In genomic region chr14:56299306-56299984, GRCh38 we compare ENCODE assay signal across 1 cellular context.
TF ChIP-seq lines count a peak whose summit lies in the region.

No MANE protein-coding gene starts in this region.

TF ChIP-seq in GM23338, 12 proteins besides CTCF, POLR2A, EP300 and RAD21 (continued from another document):
- no peak for TF ChIP-seq ZNF462 (CRISPR knock-in tag; IDR thresholded peaks at IDR 0.05)
- TF ChIP-seq POLR2AphosphoS5 (IDR thresholded peaks at IDR 0.05; ENCODE audit: low read depth), result no peak
- TF ChIP-seq NANOG (IDR thresholded peaks at IDR 0.05; ENCODE audit: borderline replicate concordance), result no peak
- no peak for TF ChIP-seq STAT1 (IDR thresholded peaks at IDR 0.05; ENCODE audit: unreplicated experiment)
- TF ChIP-seq, protein P1, sequence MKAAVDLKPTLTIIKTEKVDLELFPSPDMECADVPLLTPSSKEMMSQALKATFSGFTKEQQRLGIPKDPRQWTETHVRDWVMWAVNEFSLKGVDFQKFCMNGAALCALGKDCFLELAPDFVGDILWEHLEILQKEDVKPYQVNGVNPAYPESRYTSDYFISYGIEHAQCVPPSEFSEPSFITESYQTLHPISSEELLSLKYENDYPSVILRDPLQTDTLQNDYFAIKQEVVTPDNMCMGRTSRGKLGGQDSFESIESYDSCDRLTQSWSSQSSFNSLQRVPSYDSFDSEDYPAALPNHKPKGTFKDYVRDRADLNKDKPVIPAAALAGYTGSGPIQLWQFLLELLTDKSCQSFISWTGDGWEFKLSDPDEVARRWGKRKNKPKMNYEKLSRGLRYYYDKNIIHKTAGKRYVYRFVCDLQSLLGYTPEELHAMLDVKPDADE (IDR thresholded peaks at IDR 0.05), result no peak
- no peak for TF ChIP-seq EZH2phosphoT487 (IDR thresholded peaks at IDR 0.05; ENCODE audit: unreplicated experiment)
- no peak for TF ChIP-seq JUNB (IDR thresholded peaks at IDR 0.05; ENCODE audit: unreplicated experiment)
- no peak for TF ChIP-seq CREB1 (CRISPR knock-in tag; IDR thresholded peaks at IDR 0.05; ENCODE audit: low read depth)
- no peak for TF ChIP-seq ZNF331 (CRISPR knock-in tag; IDR thresholded peaks at IDR 0.05; ENCODE audit: low read depth)
- TF ChIP-seq ZNF114 (CRISPR knock-in tag; IDR thresholded peaks at IDR 0.05), result no peak
- no peak for TF ChIP-seq EZH2 (IDR thresholded peaks at IDR 0.05; ENCODE audit: low read depth, unreplicated experiment)
